In genomic region chr5:150068472-150068871, GRCh38 we compare ENCODE assay signal across 15 cellular contexts. TPM values are rescaled to one million over a fixed set of nuclear protein-coding genes. Genes with fewer than 3 reads are reported as not detected.
DNase-seq lines count a peak whose midpoint lies in the region; FAIRE-seq and TF ChIP-seq lines count a peak whose summit lies in the region.
"Had no signal": no experiment of that assay in that cellular context is flagged by ENCODE, and none has a peak within 500 bp of the region (broad histone marks: within the 10 kb centered on the region; RNA-seq: fewer than 3 reads in every experiment).

No MANE protein-coding gene starts in this region.

- H3K79me1 ChIP-seq in neuronal stem cell (ENCODE audit: low read depth, low read length): no peaks in the 10 kb centered on the region

- TF ChIP-seq CTCF in NB4 (IDR thresholded peaks at IDR 0.05; ENCODE audit: low read depth, low read length): no peak

- H3K14ac ChIP-seq in neuronal stem cell (ENCODE audit: low read length): no peak overlapping the region

- no peak for TF ChIP-seq POLR2A in NB4 (IDR thresholded peaks at IDR 0.05; ENCODE audit: extremely low read depth, insufficient read length)

- H3K4me3 ChIP-seq in NB4 (ENCODE audit: low read depth, low read length) (no peak overlapping the region), neuronal stem cell (ENCODE audit: low read length in 2 of 2) (no peak overlapping the region), GM23248 (no peak overlapping the region)
- H3K4me3 ChIP-seq: lower lobe of right lung, upper lobe of left lung had no signal

- H3K9me3 ChIP-seq in neuronal stem cell (replicated peaks in 1 of 2; ENCODE audit: control insufficient read depth in 2 of 2, insufficient read depth in 1 of 2, low read depth in 1 of 2, low read length in 2 of 2) (no peaks in the 10 kb centered on the region), GM23248 (ENCODE audit: low read depth) (no peaks in the 10 kb centered on the region)
- H3K9me3 ChIP-seq: lower lobe of right lung, upper lobe of left lung had no signal

- no peak overlapping the region for H3K4ac ChIP-seq in neuronal stem cell (ENCODE audit: low read length)

- H3K79me2 ChIP-seq in GM23248 (ENCODE audit: insufficient read depth): no peaks in the 10 kb centered on the region

- no CpG with 5 or more reads among the region's 4 CpGs for WGBS in neuronal stem cell (ENCODE audit: extremely low coverage in 2 of 2, insufficient read length in 2 of 2, insufficient replicate concordance in 1 of 2), 2 donors
- 69 to 83% methylated on average over 3 to 4 of the region's 4 CpGs for WGBS in GM23248 (ENCODE audit: low coverage in 1 of 2, low lambda C conversion rate in 2 of 2, missing lambda C conversion rate in 2 of 2), 2 experiments

- H3K4me2 ChIP-seq in neuronal stem cell (ENCODE audit: insufficient read depth, low read length, poor library complexity, severe bottlenecking) (no peak overlapping the region), GM23248 (ENCODE audit: unreplicated experiment) (no peak overlapping the region)

- H2BK5ac ChIP-seq in neuronal stem cell (ENCODE audit: low read length): no peak overlapping the region

- no peak overlapping the region for H2BK12ac ChIP-seq in neuronal stem cell (ENCODE audit: low read length)

- no peaks in the 10 kb centered on the region for H4K20me1 ChIP-seq in GM23248 (ENCODE audit: insufficient read depth)

- no peak overlapping the region for H2BK120ac ChIP-seq in neuronal stem cell (ENCODE audit: low read depth, low read length)

- peaks cover 0 to 63% (median 0%) of the 10 kb centered on the region in 3 experiments for H3K27me3 ChIP-seq in neuronal stem cell (ENCODE audit: control insufficient read depth in 3 of 3, insufficient read depth in 3 of 3, low read depth in 1 of 3, low read length in 3 of 3)
- no peaks in the 10 kb centered on the region for H3K27me3 ChIP-seq in GM23248 (replicated peaks; ENCODE audit: insufficient read depth)
- H3K27me3 ChIP-seq: upper lobe of left lung had no signal

- no peak overlapping the region for H3K27ac ChIP-seq in neuronal stem cell (replicated peaks; ENCODE audit: low read length)
- no peak overlapping the region for H3K27ac ChIP-seq in GM23248
- H3K27ac ChIP-seq: lower lobe of right lung, upper lobe of left lung had no signal

- H3K36me3 ChIP-seq in neuronal stem cell (replicated peaks in 1 of 2; ENCODE audit: control insufficient read depth in 2 of 2, insufficient read depth in 2 of 2, low read length in 2 of 2): no peaks in the 10 kb centered on the region
- H3K36me3 ChIP-seq in GM23248 (ENCODE audit: low read depth): no peaks in the 10 kb centered on the region
- H3K36me3 ChIP-seq: upper lobe of left lung had no signal

- no peak overlapping the region for H2AK5ac ChIP-seq in neuronal stem cell (ENCODE audit: low read depth, low read length)

- H3K18ac ChIP-seq in neuronal stem cell (ENCODE audit: low read length): no peak overlapping the region

- H3F3A ChIP-seq in GM23248 (ENCODE audit: insufficient read depth): peaks cover 20% of the 10 kb centered on the region

- no peak overlapping the region for H4K91ac ChIP-seq in neuronal stem cell (ENCODE audit: low read depth, low read length, poor library complexity)

- peak; percentile 36 for DNase-seq in ELR (ENCODE audit: low read depth)
- peak; percentile 49 for DNase-seq in NB4 (ENCODE audit: low read depth)
- DNase-seq in dermis blood vessel endothelial cell: peak; percentile 75
- no peak for DNase-seq in neuronal stem cell (ENCODE audit: low spot score)
- DNase-seq in GM23248: no peak
- no peak for DNase-seq in frontal cortex (ENCODE audit: low spot score in 2 of 2)
- DNase-seq in nucleus accumbens (lab: John Stamatoyannopoulos, UW): no peak
- DNase-seq: effector memory CD4-positive, alpha-beta T cell; H7; lower lobe of right lung; NCI-H1694 treated with DMSO at 0.1 percent for 48 hours; NCI-H446 treated with DMSO at 0.1 percent for 48 hours; upper lobe of left lung had no signal

- H3K9me2 ChIP-seq in GM23248 (ENCODE audit: insufficient read depth): no peaks in the 10 kb centered on the region

- in situ Hi-C loops in GM23248 (cut with MboI): no loop called here

- FAIRE-seq in frontal cortex (lab: Jason Lieb, UNC): no peak
- FAIRE-seq: G401.6 had no signal

- no peak overlapping the region for H4K8ac ChIP-seq in neuronal stem cell (ENCODE audit: low read depth, low read length)

- H3K4me1 ChIP-seq in neuronal stem cell (ENCODE audit: control insufficient read depth in 2 of 2, insufficient read depth in 1 of 2, low read depth in 1 of 2, low read length in 2 of 2) (peaks cover 0 to 13% of the 10 kb centered on the region in 2 donors), GM23248 (ENCODE audit: insufficient read depth) (peaks cover 34% of the 10 kb centered on the region)

- H2AFZ ChIP-seq in neuronal stem cell (ENCODE audit: low read length) (no peak overlapping the region), GM23248 (no peak overlapping the region)

- H3K9ac ChIP-seq in neuronal stem cell (ENCODE audit: low read depth, low read length, poor library complexity): no peak overlapping the region
- H3K9ac ChIP-seq in GM23248: no peak overlapping the region

- no peak overlapping the region for H2BK15ac ChIP-seq in neuronal stem cell (ENCODE audit: low read length)

- H3K23ac ChIP-seq in neuronal stem cell (ENCODE audit: low read depth, low read length, poor library complexity): peak overlapping the region; percentile 16

RNA-seq across cellular contexts. Expression of gene CSF1R, which starts 17.9 kb away (rescaled TPM):
- total RNA-seq in dermis blood vessel endothelial cell (not detected in 2 replicates), frontal cortex (5.3 TPM)
- not detected for polyA plus RNA-seq in neuronal stem cell (2013, experiment 1 of 2)
- not detected for polyA plus RNA-seq in neuronal stem cell (2013, experiment 2 of 2)
- total RNA-seq in GM23248 (2014; rRNA removed; shearing (Covaris generic)): 0.63 TPM in 1 of 2 replicates, not detected in the other
- 0.48 and 0.56 TPM in 2 replicates for polyA plus RNA-seq in GM23248 (2016; fragmentation: Nextera tagmentation; extraction: Ambion mirVana)
- total RNA-seq: fibroblast of lung, H7 had no signal

Comparison
In these comparisons a context has a peak if more than half of its experiments do, and no peak if none do; other contexts are left out.
1. DNase-seq: peak in ELR (single experiment), NB4 (single experiment) and dermis blood vessel endothelial cell (single experiment); none in neuronal stem cell (single experiment), GM23248 (single experiment), frontal cortex (0 of 2) and nucleus accumbens (0 of 56).